In genomic region chr12:73307260-73307659, GRCh38 we compare ENCODE assay signal across 24 cellular contexts.
DNase-seq lines count a peak whose midpoint lies in the region; ATAC-seq, FAIRE-seq and TF ChIP-seq lines count a peak whose summit lies in the region.
"Had no signal": no experiment of that assay in that cellular context is flagged by ENCODE, and none has a peak within 500 bp of the region (broad histone marks: within the 10 kb centered on the region; RNA-seq: fewer than 3 reads in every experiment).

No MANE protein-coding gene starts in this region.

- H3K4me2 ChIP-seq in HepG2 (ENCODE audit: low read depth, low read length) (no peak overlapping the region), KMS-11 (0 out of 2 replicates have a peak overlapping the region, but pooled peaks have one; percentile 57), K562 (ENCODE audit: insufficient read depth, low read length) (no peak overlapping the region)
- H3K4me2 ChIP-seq: BLaER1 had no signal

- no peaks in the 10 kb centered on the region for H3K27me3 ChIP-seq in HepG2 (ENCODE audit: control insufficient read depth in 1 of 2, insufficient read depth in 2 of 2, low read length in 2 of 2)
- no peaks in the 10 kb centered on the region for H3K27me3 ChIP-seq in right lobe of liver
- H3K27me3 ChIP-seq in KMS-11 (ENCODE audit: insufficient read depth, low read depth): no peaks in the 10 kb centered on the region
- no peaks in the 10 kb centered on the region for H3K27me3 ChIP-seq in K562 (ENCODE audit: control insufficient read depth in 2 of 2, insufficient read depth in 2 of 2, low read length in 2 of 2)
- H3K27me3 ChIP-seq: BE2C, BLaER1 had no signal

- CTCF ChIA-PET in HepG2 (lab: Yijun Ruan, JAX; ENCODE audit: low intra/inter-chr PET ratio, low total read pairs): no interaction called here
- CTCF ChIA-PET in K562 (lab: Yijun Ruan, JAX; ENCODE audit: low intra/inter-chr PET ratio): no interaction called here

- ATAC-seq in HepG2 (no peak), right lobe of liver (no peak), K562 (no peak)
- ATAC-seq: GM12878 had no signal

- DNase-seq in HepG2 (ENCODE audit: low spot score) (no peak), right lobe of liver (no peak), K562 (ENCODE audit: extremely low read depth in 1 of 4, low spot score in 3 of 4) (no peak), hypothalamus (lab: John Stamatoyannopoulos, UW) (no peak), H54 (ENCODE audit: insufficient read length, low spot score) (no peak)
- DNase-seq: ACHN; BE2C; C1 segment of cervical spinal cord; CD4-positive, alpha-beta memory T cell; CD4-positive, CD25-positive, alpha-beta regulatory T cell; CD8-positive, alpha-beta memory T cell; COR-L47; DMS 273 treated with DMSO at 0.1 percent for 48 hours; DMS153; DMS79; DND-41; EL; GDM1 had no signal

- H3K9me3 ChIP-seq in HepG2 (ENCODE audit: low read length): peaks cover 64% of the 10 kb centered on the region
- no peaks in the 10 kb centered on the region for H3K9me3 ChIP-seq in right lobe of liver
- H3K9me3 ChIP-seq in K562 (replicated peaks; ENCODE audit: control insufficient read depth, insufficient read depth, low read depth, low read length): no peaks in the 10 kb centered on the region
- H3K9me3 ChIP-seq: BE2C, BLaER1 had no signal

- H2AFZ ChIP-seq in HepG2 (ENCODE audit: low read length) (no peak overlapping the region), KMS-11 (ENCODE audit: low read depth) (no peak overlapping the region), K562 (ENCODE audit: low read depth, low read length) (no peak overlapping the region)

- H4K20me1 ChIP-seq in HepG2 (ENCODE audit: insufficient read depth, low read length) (no peaks in the 10 kb centered on the region), KMS-11 (ENCODE audit: insufficient read depth) (no peaks in the 10 kb centered on the region), K562 (replicated peaks; ENCODE audit: control insufficient read depth, insufficient read depth, low read length) (no peaks in the 10 kb centered on the region)
- H4K20me1 ChIP-seq: BLaER1 had no signal

- WGBS in HepG2 (ENCODE audit: low lambda C conversion rate): 18% methylated on average over 2 of the region's 2 CpGs
- WGBS in right lobe of liver (ENCODE audit: insufficient coverage, low coverage, low lambda C conversion rate, missing lambda C conversion rate): 68% methylated on average over 2 of the region's 2 CpGs
- WGBS in K562 (ENCODE audit: insufficient coverage, low coverage, missing lambda C conversion rate): 0% methylated on average over 2 of the region's 2 CpGs

- no peak overlapping the region for H3K4me3 ChIP-seq in HepG2 (replicated peaks in 1 of 3; ENCODE audit: insufficient read depth in 1 of 3, low read depth in 2 of 3, low read length in 3 of 3)
- no peak overlapping the region for H3K4me3 ChIP-seq in right lobe of liver
- H3K4me3 ChIP-seq in KMS-11 (IDR thresholded peaks at IDR 0.05; ENCODE audit: insufficient read depth, low read depth, low read length): no peak overlapping the region
- H3K4me3 ChIP-seq in K562: no peak overlapping the region
- H3K4me3 ChIP-seq: BLaER1, GM12878 had no signal

- intact Hi-C loops in HepG2 (cut with micrococcal nuclease; ENCODE audit: unreplicated experiment): no loop called here
- intact Hi-C loops in right lobe of liver (cut with DNase I): no loop called here
- intact Hi-C loops in K562 (cut with micrococcal nuclease): no loop called here

- no peak for TF ChIP-seq CTCF in HepG2 (CRISPR knock-in tag; IDR thresholded peaks at IDR 0.05)
- no peak for TF ChIP-seq CTCF in right lobe of liver (IDR thresholded peaks at IDR 0.05)
- TF ChIP-seq CTCF in KMS-11 (conservative IDR thresholded peaks at IDR 0.05; ENCODE audit: low read depth, low read length): no peak
- no peak for TF ChIP-seq CTCF in K562 (IDR thresholded peaks at IDR 0.05 in 2 of 3, conservative IDR thresholded peaks at IDR 0.05 in 1 of 3; ENCODE audit: insufficient read depth in 2 of 3, low read depth in 1 of 3, low read length in 3 of 3)

- H3K9ac ChIP-seq in HepG2 (ENCODE audit: insufficient read depth, low read depth, low read length) (no peak overlapping the region), KMS-11 (no peak overlapping the region), K562 (ENCODE audit: insufficient read depth in 1 of 2, low read depth in 2 of 2, low read length in 2 of 2) (no peak overlapping the region)
- H3K9ac ChIP-seq: BLaER1 had no signal

- BruUV-seq in HepG2 (replicated peaks; lab: Mats Ljungman, UMichigan) (no TSS peak), K562 (replicated peaks; lab: Mats Ljungman, UMichigan) (no TSS peak)

- H3K79me2 ChIP-seq in HepG2 (ENCODE audit: insufficient read depth, low read length): no peaks in the 10 kb centered on the region
- no peaks in the 10 kb centered on the region for H3K79me2 ChIP-seq in KMS-11 (ENCODE audit: insufficient read depth, low read depth)
- H3K79me2 ChIP-seq in K562 (ENCODE audit: control insufficient read depth, insufficient read depth, low read length): no peaks in the 10 kb centered on the region

- FAIRE-seq in HepG2 (lab: Jason Lieb, UNC) (no peak), K562 (lab: Jason Lieb, UNC) (no peak), H54 (lab: Jason Lieb, UNC) (no peak)
- FAIRE-seq: GM12878, GM12892, GM18507 had no signal

- TF ChIP-seq EP300 in HepG2 (IDR thresholded peaks at IDR 0.05; ENCODE audit: low read depth in 2 of 2, low read length in 2 of 2): no peak
- TF ChIP-seq EP300 in HepG2 (CRISPR knock-in tag; IDR thresholded peaks at IDR 0.05; ENCODE audit: borderline replicate concordance): no peak
- no peak for TF ChIP-seq EP300 in K562 (IDR thresholded peaks at IDR 0.05; ENCODE audit: low read length)

- no peak overlapping the region for H3K27ac ChIP-seq in HepG2 (ENCODE audit: extremely low read length, insufficient read depth, low read length)
- no peak overlapping the region for H3K27ac ChIP-seq in right lobe of liver
- H3K27ac ChIP-seq in KMS-11: no peak overlapping the region
- no peak overlapping the region for H3K27ac ChIP-seq in K562 (ENCODE audit: extremely low read depth, low read depth, low read length)
- H3K27ac ChIP-seq: 22Rv1, BLaER1 had no signal

- POLR2A ChIA-PET in HepG2 (lab: Yijun Ruan, JAX): no interaction called here
- POLR2A ChIA-PET in K562 (lab: Yijun Ruan, JAX): no interaction called here

- H3K4me1 ChIP-seq in HepG2 (ENCODE audit: insufficient read depth, low read length) (no peaks in the 10 kb centered on the region), right lobe of liver (no peaks in the 10 kb centered on the region), KMS-11 (ENCODE audit: low read depth, poor library complexity, severe bottlenecking) (peaks cover 20% of the 10 kb centered on the region), K562 (replicated peaks in 1 of 2; ENCODE audit: control insufficient read depth in 2 of 2, insufficient read depth in 2 of 2, low read length in 2 of 2) (no peaks in the 10 kb centered on the region)
- H3K4me1 ChIP-seq: BE2C, BLaER1 had no signal

- no peaks in the 10 kb centered on the region for H3K9me1 ChIP-seq in K562 (ENCODE audit: control insufficient read depth, insufficient read depth, low read length)

- in situ Hi-C loops in HepG2 (cut with HindIII; ENCODE audit: extremely low pct_ligation_motif_present, low pct_unique_long_range_greater_than_20kb): no loop called here
- in situ Hi-C loops in K562 (cut with MboI): no loop called here

- TF ChIP-seq POLR2A in HepG2 (IDR thresholded peaks at IDR 0.05; ENCODE audit: insufficient read depth in 1 of 2, low read depth in 2 of 2, low read length in 2 of 2) (no peak), right lobe of liver (IDR thresholded peaks at IDR 0.05) (no peak), K562 (conservative IDR thresholded peaks at IDR 0.05) (no peak), H54 (IDR thresholded peaks at IDR 0.05; ENCODE audit: low read depth, low read length) (no peak)

- TF ChIP-seq RAD21 in HepG2 (CRISPR knock-in tag; IDR thresholded peaks at IDR 0.05) (no peak), K562 (CRISPR knock-in tag; conservative IDR thresholded peaks at IDR 0.05 in 1 of 2, IDR thresholded peaks at IDR 0.05 in 1 of 2) (no peak)

- H3K36me3 ChIP-seq in HepG2 (replicated peaks in 1 of 2; ENCODE audit: control insufficient read depth in 1 of 2, insufficient read depth in 2 of 2, low read length in 2 of 2) (no peaks in the 10 kb centered on the region), right lobe of liver (no peaks in the 10 kb centered on the region), KMS-11 (ENCODE audit: insufficient read depth) (no peaks in the 10 kb centered on the region), K562 (ENCODE audit: control insufficient read depth, insufficient read depth, low read length) (no peaks in the 10 kb centered on the region)
- H3K36me3 ChIP-seq: BE2C, BLaER1 had no signal

TF ChIP-seq in HepG2, 621 proteins besides CTCF, POLR2A, EP300 and RAD21:
- peak; percentile 79 for TF ChIP-seq MAFF (IDR thresholded peaks at IDR 0.05; ENCODE audit: low read depth, low read length)
- peak; percentile 61 to 87 for TF ChIP-seq MAFK (conservative IDR thresholded peaks at IDR 0.05 in 1 of 2, IDR thresholded peaks at IDR 0.05 in 1 of 2; ENCODE audit: low read length in 2 of 2)
- no peak for TF ChIP-seq ZNF549 (CRISPR knock-in tag; IDR thresholded peaks at IDR 0.05)
TF ChIP-seq in HepG2: peak in this region for 2.

TF ChIP-seq in K562, 482 proteins besides CTCF, POLR2A, EP300 and RAD21:
- peak; percentile 21; the same call in 1 of the 2 replicates for TF ChIP-seq MAFG (tag; conservative IDR thresholded peaks at IDR 0.05)
- no peak for TF ChIP-seq XRCC5 (IDR thresholded peaks at IDR 0.05; ENCODE audit: low read depth, low read length)
- TF ChIP-seq C11orf30 (IDR thresholded peaks at IDR 0.05; ENCODE audit: low read depth): peak; percentile 36; the same call in 1 of the 2 replicates
- TF ChIP-seq ZNF316 (IDR thresholded peaks at IDR 0.05): peak; percentile 55
- 0 out of 2 replicates have a peak, but pooled peaks have one; percentile 16 for TF ChIP-seq MAFF (IDR thresholded peaks at IDR 0.05; ENCODE audit: low read length)
- TF ChIP-seq MAFK (IDR thresholded peaks at IDR 0.05; ENCODE audit: low read length): peak; percentile 28; the same call in 1 of the 2 replicates

Comparison
In these comparisons a context has a peak if more than half of its experiments do, and no peak if none do; other contexts are left out.
1. Of the 241 proteins assayed by ChIP-seq in both HepG2 and K562: peak only in HepG2: none; only in K562: MAFG; in both: MAFF and MAFK; in neither: 238.